ENCODE assay signal across 9 cellular contexts in genomic region chr1:215992620-215993019, GRCh38.
A peak's percentile ranks its signal among the peaks of the same experiment; 100 is the strongest.
DNase-seq lines count a peak whose midpoint lies in the region; ATAC-seq and TF ChIP-seq lines count a peak whose summit lies in the region.
"Had no signal": no experiment of that assay in that cellular context is flagged by ENCODE, and none has a peak within 500 bp of the region (broad histone marks: within the 10 kb centered on the region; RNA-seq: fewer than 3 reads in every experiment).

No MANE protein-coding gene starts in this region.

- H3K36me3 ChIP-seq in endodermal cell (ENCODE audit: control insufficient read depth, insufficient read depth, low read length): no peaks in the 10 kb centered on the region

- no peaks in the 10 kb centered on the region for H3K27me3 ChIP-seq in endodermal cell (ENCODE audit: control insufficient read depth, insufficient read depth, low read length, poor library complexity, severe bottlenecking)

- TF ChIP-seq CTCF in C4-2B (conservative IDR thresholded peaks at IDR 0.05): peak; percentile 41
- TF ChIP-seq CTCF in endodermal cell (conservative IDR thresholded peaks at IDR 0.05): peak; percentile 72

- H3K36me3 Mint-ChIP-seq in endodermal cell (ENCODE audit: low read depth): no peaks in the 10 kb centered on the region

- peaks cover 4% of the 10 kb centered on the region for H3K4me1 ChIP-seq in endodermal cell (ENCODE audit: control insufficient read depth, insufficient read depth, low read length)

- H3K4me3 ChIP-seq in endodermal cell (ENCODE audit: low read length): no peak overlapping the region

- no peak overlapping the region for H3K9ac ChIP-seq in endodermal cell (ENCODE audit: extremely low read depth, low read length, poor library complexity, severe bottlenecking)

- H3K27ac ChIP-seq in C4-2B (no peak overlapping the region), endodermal cell (ENCODE audit: low read depth, low read length) (no peak overlapping the region)

- no peak overlapping the region for H3K4me3 Mint-ChIP-seq in endodermal cell
- H3K4me3 Mint-ChIP-seq: dendritic cell treated with granulocyte-macrophage colony-stimulating factor and Interleukin-4, amounts not matched to agents 40 ng/mL and 50 ng/mL, for 4 days had no signal

- H3K4me1 Mint-ChIP-seq in endodermal cell: peaks cover 22% of the 10 kb centered on the region

- no peaks in the 10 kb centered on the region for H3K27me3 Mint-ChIP-seq in endodermal cell (ENCODE audit: insufficient read depth)
- H3K27me3 Mint-ChIP-seq: dendritic cell treated with granulocyte-macrophage colony-stimulating factor and Interleukin-4, amounts not matched to agents 40 ng/mL and 50 ng/mL, for 4 days had no signal

- DNase-seq in NCI-H2227 treated with DMSO at 0.1 percent for 48 hours (lab: John Stamatoyannopoulos, UW) (peak; percentile 14), endodermal cell (no peak), superior temporal gyrus (ENCODE audit: extremely low spot score) (peak; percentile 79), DMS79 treated with DMSO at 0.1 percent for 48 hours (lab: John Stamatoyannopoulos, UW) (no peak), NCI-H1930 (lab: John Stamatoyannopoulos, UW) (no peak)

- H3K9me3 ChIP-seq in endodermal cell (ENCODE audit: control insufficient read depth, low read length): no peaks in the 10 kb centered on the region

- 52 to 57% methylated on average over 3 of the region's 3 CpGs for WGBS in endodermal cell (ENCODE audit: insufficient coverage in 1 of 2, insufficient read length in 1 of 2), 2 experiments

- no peaks in the 10 kb centered on the region for H3K9me3 Mint-ChIP-seq in endodermal cell
- H3K9me3 Mint-ChIP-seq: dendritic cell treated with granulocyte-macrophage colony-stimulating factor and Interleukin-4, amounts not matched to agents 40 ng/mL and 50 ng/mL, for 4 days had no signal

- no peak overlapping the region for H3K27ac Mint-ChIP-seq in endodermal cell
- H3K27ac Mint-ChIP-seq: dendritic cell treated with granulocyte-macrophage colony-stimulating factor and Interleukin-4, amounts not matched to agents 40 ng/mL and 50 ng/mL, for 4 days had no signal

- ATAC-seq in GM21447 (IDR thresholded peaks at IDR 0.05; ENCODE audit: unreplicated experiment) (peak; percentile 61), HG03571 (IDR thresholded peaks at IDR 0.05; ENCODE audit: unreplicated experiment) (no peak)

Comparison
In these comparisons a context has a peak if more than half of its experiments do, and no peak if none do; other contexts are left out.
1. DNase-seq: peak in NCI-H2227 treated with DMSO at 0.1 percent for 48 hours (single experiment) and superior temporal gyrus (single experiment); none in endodermal cell (single experiment), DMS79 treated with DMSO at 0.1 percent for 48 hours (single experiment) and NCI-H1930 (0 of 2).